ENCODE assay signal across 35 cellular contexts in the genomic region with DNA sequence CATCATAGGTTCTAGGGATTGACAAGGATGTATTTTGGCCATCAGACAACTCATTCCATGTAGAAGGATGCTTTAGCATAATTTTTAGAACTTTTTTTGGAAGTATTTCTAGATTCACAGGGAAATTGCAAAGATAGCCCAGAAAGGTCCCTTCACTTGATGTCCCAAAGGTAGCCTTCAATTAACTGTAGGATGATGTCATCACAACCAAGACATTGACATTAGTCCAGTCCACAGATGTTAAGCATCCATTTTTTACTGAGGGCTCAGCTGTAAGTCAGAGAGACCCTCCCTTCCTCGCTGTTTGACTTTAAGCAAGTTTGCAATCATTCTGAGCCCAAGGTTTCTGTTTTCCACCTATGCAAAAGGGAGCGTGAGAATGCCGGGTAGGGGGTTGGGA.
"Had no signal": no experiment of that assay in that cellular context is flagged by ENCODE, and none has a peak within 500 bp of the region (broad histone marks: within the 10 kb centered on the region; RNA-seq: fewer than 3 reads in every experiment).

No MANE protein-coding gene starts in this region.

- H3K27ac Mint-ChIP-seq: activated CD4-positive, alpha-beta memory T cell treated with anti-CD3 and anti-CD28 coated beads, Interleukin-2, amount 10 ng/mL, durations not matched to agents 7 days and 5 days; activated CD4-positive, alpha-beta T cell treated with anti-CD3 and anti-CD28 coated beads for 36 hours; activated CD4-positive, alpha-beta T cell treated with anti-CD3 and anti-CD28 coated beads, Interleukin-2, amount 10 ng/mL, durations not matched to agents 7 days and 5 days; activated CD8-positive, alpha-beta memory T cell treated with anti-CD3 and anti-CD28 coated beads, Interleukin-2, amount 10 ng/mL, durations not matched to agents 7 days and 5 days; activated CD8-positive, alpha-beta T cell treated with anti-CD3 and anti-CD28 coated beads, Interleukin-2, amount 10 ng/mL, durations not matched to agents 7 days and 5 days; activated naive CD4-positive, alpha-beta T cell treated with anti-CD3 and anti-CD28 coated beads, Interleukin-2, amount 10 ng/mL, durations not matched to agents 7 days and 5 days; activated naive CD4-positive, alpha-beta T cell treated with anti-CD3 and anti-CD28 coated beads, Interleukin-2, amount 50 U/mL, for 24 hours; activated naive CD8-positive, alpha-beta T cell; activated naive CD8-positive, alpha-beta T cell treated with anti-CD3 and anti-CD28 coated beads, Interleukin-2, amount 10 ng/mL, durations not matched to agents 7 days and 5 days; activated naive CD8-positive, alpha-beta T cell treated with anti-CD3 and anti-CD28 coated beads, Interleukin-2, amount 50 U/mL, for 24 hours; activated T-cell treated with anti-CD3 and anti-CD28 coated beads, Interleukin-2, amount 50 U/mL, for 24 hours; activated T-helper 2 cell treated with anti-CD3 and anti-CD28 coated beads, Interferon-gamma antibody, Interleukin-2, Interleukin-4, amounts not matched to agents 10 μg/mL and 5 μg/mL and 100 μg/mL, durations not matched to agents 14 hours and 24 hours and 36 hours; T-helper 1 cell treated with Interleukin-12 subunit alpha and Interleukin-12 subunit beta and Interleukin-4 antibody, amounts not matched to agents 30 μg/mL and 1 μg/mL, for 36 hours; T-helper 2 cell treated with Interferon-gamma antibody and Interleukin-4, amounts not matched to agents 5 μg/mL and 100 μg/mL, for 36 hours had no signal

- H3K27ac ChIP-seq: ascending aorta, brain microvascular endothelial cell, breast epithelium, VCaP had no signal

- H3K4me3 Mint-ChIP-seq: activated CD4-positive, alpha-beta memory T cell treated with anti-CD3 and anti-CD28 coated beads, Interleukin-2, amount 10 ng/mL, durations not matched to agents 7 days and 5 days; activated CD4-positive, alpha-beta T cell treated with anti-CD3 and anti-CD28 coated beads for 36 hours; activated CD4-positive, alpha-beta T cell treated with anti-CD3 and anti-CD28 coated beads, Interleukin-2, amount 10 ng/mL, durations not matched to agents 7 days and 5 days; activated CD8-positive, alpha-beta memory T cell treated with anti-CD3 and anti-CD28 coated beads, Interleukin-2, amount 10 ng/mL, durations not matched to agents 7 days and 5 days; activated CD8-positive, alpha-beta T cell treated with anti-CD3 and anti-CD28 coated beads, Interleukin-2, amount 10 ng/mL, durations not matched to agents 7 days and 5 days; activated naive CD4-positive, alpha-beta T cell treated with anti-CD3 and anti-CD28 coated beads, Interleukin-2, amount 10 ng/mL, durations not matched to agents 7 days and 5 days; activated naive CD4-positive, alpha-beta T cell treated with anti-CD3 and anti-CD28 coated beads, Interleukin-2, amount 50 U/mL, for 24 hours; activated naive CD8-positive, alpha-beta T cell; activated naive CD8-positive, alpha-beta T cell treated with anti-CD3 and anti-CD28 coated beads, Interleukin-2, amount 10 ng/mL, durations not matched to agents 7 days and 5 days; activated naive CD8-positive, alpha-beta T cell treated with anti-CD3 and anti-CD28 coated beads, Interleukin-2, amount 50 U/mL, for 24 hours; activated T-cell treated with anti-CD3 and anti-CD28 coated beads, Interleukin-2, amount 50 U/mL, for 24 hours; T-helper 1 cell treated with Interleukin-12 subunit alpha and Interleukin-12 subunit beta and Interleukin-4 antibody, amounts not matched to agents 30 μg/mL and 1 μg/mL, for 36 hours; T-helper 2 cell treated with Interferon-gamma antibody and Interleukin-4, amounts not matched to agents 5 μg/mL and 100 μg/mL, for 36 hours had no signal

- H3K9me3 ChIP-seq: ascending aorta had no signal

- DNase-seq: activated CD4-positive, alpha-beta memory T cell treated with anti-CD3 and anti-CD28 coated beads, Interleukin-2, amount 10 ng/mL, durations not matched to agents 7 days and 5 days; activated CD4-positive, alpha-beta T cell treated with anti-CD3 and anti-CD28 coated beads for 1 hour; activated CD4-positive, alpha-beta T cell treated with anti-CD3 and anti-CD28 coated beads for 36 hours; activated CD4-positive, alpha-beta T cell treated with anti-CD3 and anti-CD28 coated beads for 48 hours; activated CD4-positive, alpha-beta T cell treated with anti-CD3 and anti-CD28 coated beads, Interleukin-2, amount 10 ng/mL, durations not matched to agents 7 days and 5 days; activated CD4-positive, alpha-beta T cell treated with anti-CD3 and anti-CD28 coated beads, Interleukin-2, amount 50 U/mL, for 48 hours; activated CD4-positive, CD25-positive, alpha-beta regulatory T cell; activated CD8-positive, alpha-beta memory T cell treated with anti-CD3 and anti-CD28 coated beads for 24 hours; activated CD8-positive, alpha-beta memory T cell treated with anti-CD3 and anti-CD28 coated beads, Interleukin-2, amount 10 ng/mL, durations not matched to agents 7 days and 5 days; activated CD8-positive, alpha-beta memory T cell treated with anti-CD3 and anti-CD28 coated beads, Interleukin-2, amount 50 U/mL, for 48 hours; activated CD8-positive, alpha-beta T cell treated with anti-CD3 and anti-CD28 coated beads, Interleukin-2, amount 10 ng/mL, durations not matched to agents 7 days and 5 days; activated effector memory CD4-positive, alpha-beta T cell treated with Interleukin-2 at 50 U/mL for 16 hours; activated gamma-delta T cell; activated naive CD4-positive, alpha-beta T cell treated with anti-CD3 and anti-CD28 coated beads, Interleukin-2, amount 10 ng/mL, durations not matched to agents 7 days and 5 days; activated naive CD4-positive, alpha-beta T cell treated with Interleukin-2 at 50 U/mL for 16 hours; activated naive CD8-positive, alpha-beta T cell treated with anti-CD3 and anti-CD28 coated beads, Interleukin-2, amount 10 ng/mL, durations not matched to agents 7 days and 5 days; activated naive CD8-positive, alpha-beta T cell treated with anti-CD3 and anti-CD28 coated beads, Interleukin-2, amount 50 U/mL, for 24 hours; activated T-cell treated with anti-CD3 and anti-CD28 coated beads, Interleukin-2, amount 50 U/mL, for 24 hours; activated T-cell treated with anti-CD3 and anti-CD28 coated beads, Interleukin-2, amount 50 U/mL, for 48 hours; amygdala; anterior cingulate cortex; brain microvascular endothelial cell; central memory CD4-positive, alpha-beta T cell; T-helper 1 cell; T-helper 2 cell; T-helper 9 cell had no signal

- H3K27me3 Mint-ChIP-seq: activated CD4-positive, alpha-beta memory T cell treated with anti-CD3 and anti-CD28 coated beads, Interleukin-2, amount 10 ng/mL, durations not matched to agents 7 days and 5 days; activated CD4-positive, alpha-beta T cell treated with anti-CD3 and anti-CD28 coated beads for 36 hours; activated CD4-positive, alpha-beta T cell treated with anti-CD3 and anti-CD28 coated beads, Interleukin-2, amount 10 ng/mL, durations not matched to agents 7 days and 5 days; activated CD8-positive, alpha-beta memory T cell treated with anti-CD3 and anti-CD28 coated beads, Interleukin-2, amount 10 ng/mL, durations not matched to agents 7 days and 5 days; activated naive CD4-positive, alpha-beta T cell treated with anti-CD3 and anti-CD28 coated beads, Interleukin-2, amount 10 ng/mL, durations not matched to agents 7 days and 5 days; activated naive CD4-positive, alpha-beta T cell treated with anti-CD3 and anti-CD28 coated beads, Interleukin-2, amount 50 U/mL, for 24 hours; activated naive CD8-positive, alpha-beta T cell; activated naive CD8-positive, alpha-beta T cell treated with anti-CD3 and anti-CD28 coated beads, Interleukin-2, amount 10 ng/mL, durations not matched to agents 7 days and 5 days; activated naive CD8-positive, alpha-beta T cell treated with anti-CD3 and anti-CD28 coated beads, Interleukin-2, amount 50 U/mL, for 24 hours; activated T-cell treated with anti-CD3 and anti-CD28 coated beads, Interleukin-2, amount 50 U/mL, for 24 hours had no signal

- H3K36me3 Mint-ChIP-seq: activated CD8-positive, alpha-beta memory T cell treated with anti-CD3 and anti-CD28 coated beads, Interleukin-2, amount 10 ng/mL, durations not matched to agents 7 days and 5 days; activated naive CD4-positive, alpha-beta T cell treated with anti-CD3 and anti-CD28 coated beads, Interleukin-2, amount 10 ng/mL, durations not matched to agents 7 days and 5 days; activated naive CD4-positive, alpha-beta T cell treated with anti-CD3 and anti-CD28 coated beads, Interleukin-2, amount 50 U/mL, for 24 hours; activated naive CD8-positive, alpha-beta T cell; activated naive CD8-positive, alpha-beta T cell treated with anti-CD3 and anti-CD28 coated beads, Interleukin-2, amount 10 ng/mL, durations not matched to agents 7 days and 5 days had no signal

- H3K9me3 Mint-ChIP-seq: activated naive CD4-positive, alpha-beta T cell treated with anti-CD3 and anti-CD28 coated beads, Interleukin-2, amount 50 U/mL, for 24 hours had no signal

- H3K4me1 Mint-ChIP-seq: activated CD4-positive, alpha-beta memory T cell treated with anti-CD3 and anti-CD28 coated beads, Interleukin-2, amount 10 ng/mL, durations not matched to agents 7 days and 5 days; activated CD4-positive, alpha-beta T cell treated with anti-CD3 and anti-CD28 coated beads for 36 hours; activated CD4-positive, alpha-beta T cell treated with anti-CD3 and anti-CD28 coated beads, Interleukin-2, amount 10 ng/mL, durations not matched to agents 7 days and 5 days; activated CD8-positive, alpha-beta memory T cell treated with anti-CD3 and anti-CD28 coated beads, Interleukin-2, amount 10 ng/mL, durations not matched to agents 7 days and 5 days; activated naive CD4-positive, alpha-beta T cell treated with anti-CD3 and anti-CD28 coated beads, Interleukin-2, amount 10 ng/mL, durations not matched to agents 7 days and 5 days; activated naive CD4-positive, alpha-beta T cell treated with anti-CD3 and anti-CD28 coated beads, Interleukin-2, amount 50 U/mL, for 24 hours; activated naive CD8-positive, alpha-beta T cell treated with anti-CD3 and anti-CD28 coated beads, Interleukin-2, amount 10 ng/mL, durations not matched to agents 7 days and 5 days; activated naive CD8-positive, alpha-beta T cell treated with anti-CD3 and anti-CD28 coated beads, Interleukin-2, amount 50 U/mL, for 24 hours had no signal

- ATAC-seq: activated CD4-positive, alpha-beta T cell treated with anti-CD3 and anti-CD28 coated beads for 36 hours; activated CD4-positive, CD25-positive, alpha-beta regulatory T cell treated with anti-CD3 and anti-CD28 coated beads, Interleukin-2, amount 50 U/mL, for 24 hours; activated CD8-positive, alpha-beta memory T cell treated with anti-CD3 and anti-CD28 coated beads, Interleukin-2, amount 10 ng/mL, durations not matched to agents 7 days and 5 days; activated CD8-positive, alpha-beta T cell treated with anti-CD3 and anti-CD28 coated beads, Interleukin-2, amount 10 ng/mL, durations not matched to agents 7 days and 5 days; activated naive CD8-positive, alpha-beta T cell treated with anti-CD3 and anti-CD28 coated beads, Interleukin-2, amount 50 U/mL, for 24 hours had no signal

- H3K4me1 ChIP-seq: ascending aorta, breast epithelium had no signal

- H3K4me3 ChIP-seq: ascending aorta, breast epithelium had no signal

- H3K36me3 ChIP-seq: ascending aorta, brain microvascular endothelial cell, breast epithelium had no signal
